8 cellular contexts compared by ENCODE assay signal in the genomic region with DNA sequence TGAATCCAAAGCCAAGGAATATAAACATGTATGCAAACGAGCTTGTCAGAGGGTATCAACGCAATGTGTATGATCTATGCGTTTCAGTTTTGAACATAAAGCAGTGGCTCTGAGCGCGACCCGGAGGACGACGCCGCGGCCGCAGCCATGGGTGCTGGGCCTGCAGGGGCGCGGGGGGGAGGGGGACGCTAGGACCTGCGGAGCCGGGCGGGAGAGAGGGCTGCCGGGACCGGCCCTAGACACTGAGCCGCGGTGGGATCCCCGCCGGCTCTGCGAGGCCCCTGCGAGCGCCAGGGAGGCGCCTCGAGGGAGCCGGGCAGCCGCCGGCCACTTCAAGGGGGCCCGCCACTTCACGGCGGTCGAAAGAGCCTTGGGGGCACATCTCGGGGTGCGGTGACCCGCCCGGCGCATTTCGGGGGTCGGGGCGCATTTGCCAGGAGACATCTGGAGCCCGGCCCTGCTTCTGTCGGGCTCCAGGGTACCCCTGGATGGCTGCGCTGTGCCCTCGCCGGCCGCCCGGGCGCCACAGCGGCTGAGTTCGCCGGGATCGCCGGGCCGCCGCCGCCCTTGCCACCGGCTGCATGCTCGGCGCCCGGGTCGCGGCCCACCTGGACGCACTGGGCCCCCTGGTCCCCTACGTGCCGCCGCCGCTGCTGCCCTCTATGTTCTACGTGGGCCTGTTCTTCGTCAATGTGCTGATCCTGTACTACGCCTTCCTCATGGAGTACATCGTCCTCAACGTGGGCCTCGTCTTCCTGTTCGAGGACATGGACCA.
DNase-seq lines count a peak whose midpoint lies in the region; ATAC-seq, FAIRE-seq and TF ChIP-seq lines count a peak whose summit lies in the region.
"Not testable (repeated sequence)": the region's sequence is repeated elsewhere in the genome, so short reads cannot be mapped to it uniquely, and the experiment has no call there.

No MANE protein-coding gene starts in this region.

- not testable (repeated sequence) for H3K4me1 ChIP-seq in GM12878 (ENCODE audit: control insufficient read depth, insufficient read depth, low read length); right lobe of liver; tibial nerve

- H3K27me3 ChIP-seq in GM12878 (replicated peaks in 1 of 2; ENCODE audit: control insufficient read depth in 2 of 2, insufficient read depth in 2 of 2, low read length in 1 of 2); right lobe of liver: not testable (repeated sequence)
- H3K27me3 ChIP-seq in tibial nerve: peaks cover 0 to 22% of the 10 kb centered on the region in 2 donors

- H3K27ac ChIP-seq in GM12878 (ENCODE audit: control insufficient read depth, insufficient read depth); right lobe of liver; tibial nerve: not testable (repeated sequence)

- not testable (repeated sequence) for H3K79me2 ChIP-seq in GM12878 (ENCODE audit: control insufficient read depth, insufficient read depth, low read length)

- H3K27ac Mint-ChIP-seq in activated B cell treated with CpG ODN at 0.5 μM for 24 hours: not testable (repeated sequence)

- FAIRE-seq in GM12878 (lab: Jason Lieb, UNC): not testable (repeated sequence)

- 54% methylated on average over 9 of the region's 77 CpGs for WGBS in GM12878 (ENCODE audit: insufficient coverage, insufficient replicate concordance, low lambda C conversion rate, missing lambda C conversion rate)
- 8% methylated on average over 7 of the region's 77 CpGs for WGBS in right lobe of liver (ENCODE audit: insufficient coverage, low coverage, low lambda C conversion rate, missing lambda C conversion rate)
- WGBS in tibial nerve, 2 donors: 1 to 6% methylated on average over 5 to 29 of the region's 77 CpGs

- not testable (repeated sequence) for ATAC-seq in activated B cell treated with CpG ODN at 0.5 μM for 24 hours (ENCODE audit: low read depth)
- peak; percentile 44 for ATAC-seq in GM12878
- ATAC-seq in Right ventricle myocardium inferior: peak; percentile 68
- ATAC-seq in right lobe of liver: peak; percentile 43 to 49 (median 48)

- intact Hi-C loops in activated B cell treated with CpG ODN at 0.5 μM for 24 hours (cut with micrococcal nuclease); GM12878 (cut with micrococcal nuclease; ENCODE audit: unreplicated experiment); Right ventricle myocardium inferior (cut with DNase I); right lobe of liver (cut with DNase I): not testable (repeated sequence)

- CTCF ChIA-PET in activated B cell treated with CpG ODN at 0.5 μM for 24 hours (lab: Charles Lee); GM12878 (lab: Yijun Ruan, JAX): not testable (repeated sequence)

- TF ChIP-seq CTCF in activated B cell treated with CpG ODN at 0.5 μM for 24 hours (IDR thresholded peaks at IDR 0.05); GM12878 (IDR thresholded peaks at IDR 0.05 in 2 of 3, conservative IDR thresholded peaks at IDR 0.05 in 1 of 3; ENCODE audit: control insufficient read depth in 2 of 3, extremely low read depth in 1 of 3, insufficient read depth in 1 of 3, low read depth in 3 of 3, low read length in 3 of 3); right lobe of liver (IDR thresholded peaks at IDR 0.05); tibial nerve (IDR thresholded peaks at IDR 0.05): not testable (repeated sequence)

- RAD21 ChIA-PET in GM12878 (lab: Charles Lee; ENCODE audit: unreplicated experiment): not testable (repeated sequence)

- not testable (repeated sequence) for H4K20me1 ChIP-seq in GM12878 (ENCODE audit: control insufficient read depth, insufficient read depth)

- H3K4me1 Mint-ChIP-seq in activated B cell treated with CpG ODN at 0.5 μM for 24 hours: peaks cover 11% of the 10 kb centered on the region

- BruUV-seq in GM12878 (replicated peaks; lab: Mats Ljungman, UMichigan): not testable (repeated sequence)

- peak; percentile 15 for DNase-seq in COLO668 (lab: John Stamatoyannopoulos, UW; ENCODE audit: unreplicated experiment)
- peak; percentile 5 for DNase-seq in HuH-7.5 (ENCODE audit: low spot score)
- peak; percentile 18 for DNase-seq in activated B cell treated with CpG ODN at 0.5 μM for 24 hours
- not testable (repeated sequence) for DNase-seq in GM12878 (ENCODE audit: low read depth, low spot score); right lobe of liver; tibial nerve (ENCODE audit: low spot score in 2 of 2)
- peak; percentile 58 for DNase-seq in Right ventricle myocardium inferior (ENCODE audit: missing footprints)
- DNase-seq in retina: peak; percentile 42

- not testable (repeated sequence) for H3K9me3 Mint-ChIP-seq in activated B cell treated with CpG ODN at 0.5 μM for 24 hours

- H3K36me3 ChIP-seq in GM12878 (ENCODE audit: control insufficient read depth in 2 of 2, insufficient read depth in 2 of 2, low read length in 1 of 2); right lobe of liver; tibial nerve: not testable (repeated sequence)

- SMC1A ChIA-PET in GM12878 (lab: Charles Lee; ENCODE audit: uncharacterized antibody, unreplicated experiment): not testable (repeated sequence)

- H3K9ac ChIP-seq in GM12878 (ENCODE audit: control insufficient read depth, insufficient read depth, low read length): not testable (repeated sequence)

- not testable (repeated sequence) for H3K4me3 ChIP-seq in GM12878, right lobe of liver
- H3K4me3 ChIP-seq in tibial nerve: peak overlapping the region in 3 of 4 donors; percentile 5 to 29 (median 8)

- not testable (repeated sequence) for H3K36me3 Mint-ChIP-seq in activated B cell treated with CpG ODN at 0.5 μM for 24 hours (ENCODE audit: low read depth)

- not testable (repeated sequence) for H3K9me3 ChIP-seq in GM12878 (replicated peaks; ENCODE audit: control insufficient read depth, insufficient read depth, low read length); right lobe of liver; tibial nerve

- TF ChIP-seq RAD21 in GM12878 (IDR thresholded peaks at IDR 0.05; ENCODE audit: insufficient read depth, low read depth, low read length): not testable (repeated sequence)

- H3K4me2 ChIP-seq in GM12878 (ENCODE audit: control insufficient read depth, insufficient read depth): not testable (repeated sequence)

- TF ChIP-seq EP300 in GM12878 (IDR thresholded peaks at IDR 0.05; ENCODE audit: borderline replicate concordance in 1 of 2, control insufficient read depth in 1 of 2, low read depth in 2 of 2, low read length in 2 of 2); tibial nerve (IDR thresholded peaks at IDR 0.05): not testable (repeated sequence)

- POLR2A ChIA-PET in activated B cell treated with CpG ODN at 0.5 μM for 24 hours (lab: Charles Lee); GM12878 (lab: Charles Lee): not testable (repeated sequence)

- H3K27me3 Mint-ChIP-seq in activated B cell treated with CpG ODN at 0.5 μM for 24 hours: peaks cover 21% of the 10 kb centered on the region

- in situ Hi-C loops in GM12878 (cut with MboI): not testable (repeated sequence)

- H2AFZ ChIP-seq in GM12878 (ENCODE audit: control insufficient read depth, low read depth, low read length): not testable (repeated sequence)

- peak overlapping the region; percentile 59 for H3K4me3 Mint-ChIP-seq in activated B cell treated with CpG ODN at 0.5 μM for 24 hours

- not testable (repeated sequence) for TF ChIP-seq POLR2A in GM12878 (IDR thresholded peaks at IDR 0.05; ENCODE audit: low read depth, low read length); right lobe of liver (IDR thresholded peaks at IDR 0.05); tibial nerve (IDR thresholded peaks at IDR 0.05)
